Comparison of ENCODE assay signal across 24 cellular contexts in the genomic region with DNA sequence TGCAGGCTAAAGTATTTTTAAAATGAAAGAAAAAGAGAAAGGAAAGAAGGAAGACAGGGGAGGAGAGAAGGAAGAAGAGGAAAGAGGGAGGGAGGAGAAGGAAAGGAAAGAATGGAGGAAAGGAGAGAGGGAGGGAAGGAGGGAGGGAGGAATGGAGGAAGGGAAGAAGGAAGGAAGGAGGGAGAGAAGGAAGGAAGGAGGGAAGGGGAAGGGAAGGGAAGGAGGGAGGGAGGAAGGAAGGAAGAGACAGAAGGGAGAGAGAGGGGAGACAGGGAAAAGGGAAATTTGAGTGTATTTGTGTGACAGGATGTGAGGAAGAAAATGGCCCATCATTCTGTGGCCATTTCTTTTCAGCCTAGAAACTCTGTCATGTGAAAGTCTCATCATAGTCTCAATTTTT. TPM values are rescaled to one million over a fixed set of nuclear protein-coding genes. Genes with fewer than 3 reads are reported as not detected.
"Had no signal": no experiment of that assay in that cellular context is flagged by ENCODE, and none has a peak within 500 bp of the region (broad histone marks: within the 10 kb centered on the region; RNA-seq: fewer than 3 reads in every experiment).

No MANE protein-coding gene starts in this region.

- H3K4me1 Mint-ChIP-seq: endodermal cell had no signal

- H3K36me3 ChIP-seq: colonic mucosa, left ventricle myocardium inferior, lower lobe of right lung, ovary, right atrium auricular region, stomach, thoracic aorta, transverse colon had no signal

- H3K27ac ChIP-seq: colonic mucosa, hepatocyte, left ventricle myocardium inferior, lower lobe of right lung, ovary, right atrium auricular region, stomach, thoracic aorta, transverse colon had no signal

- H2AFZ ChIP-seq: hepatocyte had no signal

- H3K27me3 ChIP-seq: colonic mucosa, hepatocyte, ovary, right atrium auricular region, transverse colon had no signal

- H3K4me3 ChIP-seq: colonic mucosa, hepatocyte, left ventricle myocardium inferior, lower lobe of right lung, ovary, right atrium auricular region, stomach, thoracic aorta, transverse colon had no signal

- H3K27me3 Mint-ChIP-seq: naive thymus-derived CD4-positive, alpha-beta T cell had no signal

- H3K4me2 ChIP-seq: hepatocyte had no signal

- H3K27ac Mint-ChIP-seq: endodermal cell; naive thymus-derived CD4-positive, alpha-beta T cell had no signal

- FAIRE-seq: kidney, small intestine had no signal

- ATAC-seq: left cardiac atrium; lower lobe of right lung; naive thymus-derived CD4-positive, alpha-beta T cell had no signal

- H3K4me3 Mint-ChIP-seq: endodermal cell; naive thymus-derived CD4-positive, alpha-beta T cell; neural crest cell had no signal

- H3K4me1 ChIP-seq: colonic mucosa, left ventricle myocardium inferior, lower lobe of right lung, transverse colon had no signal

- H3K9me3 ChIP-seq: colonic mucosa, left ventricle myocardium inferior, lower lobe of right lung, ovary, right atrium auricular region, stomach, thoracic aorta, transverse colon had no signal

- H3K79me2 ChIP-seq: hepatocyte had no signal

- DNase-seq: colonic mucosa; dermis blood vessel endothelial cell; endodermal cell; foreskin melanocyte; head of caudate nucleus; kidney; left cardiac atrium; left ventricle myocardium inferior; lower lobe of right lung; mesendoderm; naive thymus-derived CD4-positive, alpha-beta T cell; ovary; small intestine; stimulated activated CD4-positive, alpha-beta T cell treated with anti-CD3 and anti-CD28 coated beads, Interleukin-12 subunit alpha, Interleukin-12 subunit beta, amount 100 ng/mL, for 4 hours; stimulated activated naive CD4-positive, alpha-beta T cell; stomach; substantia nigra; transverse colon had no signal

RNA-seq across cellular contexts. Expression of a gene that starts 14.9 kb away (rescaled TPM):
- total RNA-seq: colonic mucosa; dermis blood vessel endothelial cell; endodermal cell; kidney; left cardiac atrium; left ventricle myocardium inferior; lower lobe of right lung; naive thymus-derived CD4-positive, alpha-beta T cell; neural crest cell; posterior vena cava; right atrium auricular region; stomach; thoracic aorta had no signal
- polyA plus RNA-seq: esophagus; naive thymus-derived CD4-positive, alpha-beta T cell; stomach had no signal
